14 cellular contexts compared by ENCODE assay signal in the genomic region with DNA sequence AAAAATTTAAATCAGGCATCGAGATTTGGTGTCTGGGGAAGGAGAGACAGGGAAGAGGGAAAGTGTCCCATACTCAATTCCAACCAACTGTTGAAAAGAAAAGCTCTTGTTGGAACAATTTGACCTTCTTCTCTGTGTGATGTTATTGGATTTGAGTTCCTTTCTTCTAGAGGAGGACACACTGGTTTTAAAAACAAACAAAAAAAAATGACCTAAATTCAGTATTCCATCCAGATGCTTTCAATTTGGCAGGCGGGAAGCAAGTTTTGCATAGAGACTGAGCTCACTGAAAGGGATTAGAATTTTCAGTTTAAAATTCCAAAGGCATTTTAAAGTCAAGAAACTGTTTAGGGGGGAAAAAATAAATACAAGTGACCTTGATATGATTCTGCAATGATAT.
"Had no signal": no experiment of that assay in that cellular context is flagged by ENCODE, and none has a peak within 500 bp of the region (broad histone marks: within the 10 kb centered on the region; RNA-seq: fewer than 3 reads in every experiment).

No MANE protein-coding gene starts in this region.

- H3K9me3 ChIP-seq: psoas muscle, right lobe of liver, SJCRH30, thyroid gland had no signal

- DNase-seq: activated B cell treated with CpG ODN at 0.5 μM for 24 hours; activated CD4-positive, alpha-beta T cell treated with anti-CD3 and anti-CD28 coated beads, Interleukin-2, amount 10 ng/mL, durations not matched to agents 24 days and 14 days; activated naive CD4-positive, alpha-beta T cell; activated naive CD8-positive, alpha-beta T cell treated with anti-CD3 and anti-CD28 coated beads, Interleukin-2, amount 10 ng/mL, durations not matched to agents 7 days and 5 days; effector memory CD4-positive, alpha-beta T cell; mesendoderm; psoas muscle; right lobe of liver; SJCRH30; stimulated activated CD4-positive, alpha-beta T cell treated with anti-CD3 and anti-CD28 coated beads, Interleukin-2, amount 100 ng/mL, for 24 hours; SW 1271; thyroid gland had no signal

- H3K36me3 ChIP-seq: cardiac muscle cell, right lobe of liver, SJCRH30, thyroid gland had no signal

- H3K4me3 ChIP-seq: cardiac muscle cell, coronary artery, psoas muscle, right lobe of liver, SJCRH30, thyroid gland had no signal

- H3K27ac ChIP-seq: cardiac muscle cell, coronary artery, psoas muscle, right lobe of liver, SJCRH30, thyroid gland had no signal

- ATAC-seq: psoas muscle, right lobe of liver had no signal

- H3K4me1 ChIP-seq: psoas muscle, right lobe of liver, SJCRH30, thyroid gland had no signal

- H3K27me3 ChIP-seq: cardiac muscle cell, right lobe of liver, SJCRH30, thyroid gland had no signal
